Comparison of ENCODE assay signal across 8 cellular contexts in the genomic region with DNA sequence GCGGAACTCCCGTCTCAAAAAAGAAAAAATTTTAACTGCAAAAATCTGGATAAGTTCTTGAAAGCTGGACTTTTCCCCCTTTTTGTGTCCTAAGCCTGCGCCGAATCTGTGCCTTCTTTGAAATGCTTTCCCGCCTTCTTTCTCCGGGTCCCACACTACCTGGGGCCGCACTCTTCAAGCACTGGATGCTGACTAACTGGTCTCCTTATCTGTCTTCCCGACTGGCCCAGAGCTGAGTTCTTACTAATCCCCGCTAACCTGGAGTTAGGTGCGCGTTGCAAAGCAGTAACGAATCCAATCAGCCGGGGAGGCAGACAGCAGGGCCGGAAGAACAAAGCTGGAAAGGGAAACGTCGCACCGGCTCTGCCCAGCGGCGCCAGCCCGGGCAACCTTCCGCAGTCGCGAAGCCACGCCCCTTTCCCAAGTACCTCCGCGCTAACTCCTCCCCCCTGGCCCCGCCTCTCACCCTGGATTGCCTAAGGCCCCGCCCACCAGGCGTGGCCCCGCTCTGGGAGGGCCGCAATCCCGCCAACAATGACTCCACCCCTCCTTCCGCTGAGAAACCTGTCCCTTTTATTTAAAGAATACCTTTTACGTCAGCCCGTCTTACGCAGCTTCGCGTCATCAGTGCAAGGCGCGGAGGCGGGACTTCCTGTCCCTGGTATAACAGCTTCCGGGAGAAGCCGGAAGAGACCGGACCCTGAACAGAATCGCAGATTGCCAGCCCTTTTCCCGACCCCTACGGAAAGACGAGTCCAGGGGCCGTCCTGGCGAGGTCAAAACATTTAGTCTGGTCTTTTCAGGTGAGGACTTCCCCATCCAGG. TPM values are rescaled to one million over a fixed set of nuclear protein-coding genes. Genes with fewer than 3 reads are reported as not detected.
DNase-seq lines count a peak whose midpoint lies in the region; ATAC-seq, FAIRE-seq and TF ChIP-seq lines count a peak whose summit lies in the region.

A gene (plus strand): TSS at position 666 of the 824 bp plus-strand sequence. CDS start 737 bp downstream, outside the sequence.

- TF ChIP-seq CTCF in 22Rv1 (IDR thresholded peaks at IDR 0.05), result no peak
- peak in 1 of 7 experiments; percentile 13 for TF ChIP-seq CTCF in body of pancreas (IDR thresholded peaks at IDR 0.05)

- H3K27ac ChIP-seq in 22Rv1 (peak within 1 kb of the TSS; percentile 95), body of pancreas (peak within 1 kb of the TSS; percentile 81 to 98 (median 97))

- H3K4me3 ChIP-seq in body of pancreas, result peak within 1 kb of the TSS; percentile 55 to 62

- 0% methylated on average over 24 to 50 of the region's 50 CpGs for WGBS in body of pancreas, 2 donors

- H3K36me3 ChIP-seq in body of pancreas (replicated peaks in 1 of 2; ENCODE audit: insufficient read depth in 1 of 2, low read depth in 2 of 2), result no peaks in the 10 kb centered on the region

- intact Hi-C loops in body of pancreas (cut with DNase I), result no loop called here
- intact Hi-C loops in sciatic nerve (cut with DNase I), result no loop called here

- ATAC-seq in GM18520 (IDR thresholded peaks at IDR 0.05; ENCODE audit: unreplicated experiment) (peak; percentile 93), HG03064 (IDR thresholded peaks at IDR 0.05; ENCODE audit: low read depth, unreplicated experiment) (peak; percentile 77), body of pancreas (peak; percentile 95), sciatic nerve (peak; percentile 98)

- no peaks in the 10 kb centered on the region for H3K9me3 ChIP-seq in body of pancreas

- peak; percentile 82 to 94 (median 90) for TF ChIP-seq POLR2A in body of pancreas (IDR thresholded peaks at IDR 0.05)

- DNase-seq in NCI-H2107 treated with DMSO at 0.1 percent for 48 hours (lab: John Stamatoyannopoulos, UW; ENCODE audit: unreplicated experiment) (peak; percentile 99), body of pancreas (peak; percentile 99 to 100 (median 100)), iPS DF 19.7 (ENCODE audit: low read depth, low spot score) (peak; percentile 95), sciatic nerve (ENCODE audit: low spot score) (peak; percentile 100)

- H3K27me3 ChIP-seq in body of pancreas, result no peaks in the 10 kb centered on the region

- FAIRE-seq in TTC549 (lab: Jason Lieb, UNC), result peak; percentile 98

- H3K4me1 ChIP-seq in body of pancreas, result peaks cover 35% of the 10 kb centered on the region

RNA-seq across cellular contexts. Expression of the gene that starts here (rescaled TPM):
- 10 to 100 TPM; 22.6 to 31.0 TPM for total RNA-seq in body of pancreas
- total RNA-seq in sciatic nerve, result 33.0 TPM

Comparison
In these comparisons a context has a peak if more than half of its experiments do, and no peak if none do; other contexts are left out.
1. Peak in every context shown above with its lines: DNase-seq, ATAC-seq, H3K4me3 ChIP-seq and H3K27ac ChIP-seq.